ENCODE assay signal across 1 cellular context in the genomic region with DNA sequence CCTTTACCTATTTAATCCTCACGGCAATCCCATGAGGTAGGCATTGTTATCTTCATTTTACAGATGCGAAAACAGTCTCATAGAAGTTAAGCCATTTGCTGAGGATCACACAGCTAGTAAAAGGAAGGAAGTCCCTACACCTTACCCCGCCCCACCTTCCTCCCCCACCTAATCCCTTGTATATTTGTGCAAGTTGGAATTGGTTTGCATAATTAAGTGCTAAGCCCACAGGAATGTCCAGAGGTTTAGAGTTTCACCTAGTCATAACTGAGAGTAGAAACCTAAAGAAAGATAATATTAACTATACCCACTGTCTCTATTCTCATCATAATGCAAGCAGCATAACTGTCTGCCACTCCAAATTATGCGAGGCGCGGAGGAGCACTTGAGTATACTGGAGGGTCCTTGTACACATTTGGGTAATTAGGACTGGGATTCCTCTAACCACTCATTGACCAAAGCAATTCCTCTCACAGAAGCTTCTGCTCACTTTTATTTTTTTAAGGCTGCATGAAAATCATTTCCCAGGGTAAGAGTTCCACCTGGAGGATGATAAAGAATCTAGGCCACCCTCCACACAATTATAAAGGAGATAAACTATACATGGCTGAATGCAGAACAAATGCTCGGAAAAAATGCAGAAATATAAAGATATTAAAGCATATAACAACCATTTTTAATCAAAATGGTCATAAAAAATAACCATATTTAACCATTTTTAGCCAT.
TF ChIP-seq lines count a peak whose summit lies in the region.

No MANE protein-coding gene starts in this region.

TF ChIP-seq in SK-N-SH, 30 proteins besides CTCF, POLR2A, EP300 and RAD21 (continued from another document):
- no peak for TF ChIP-seq GATA2 (CRISPR knock-in tag; IDR thresholded peaks at IDR 0.05)
- TF ChIP-seq RCOR1 (IDR thresholded peaks at IDR 0.05; ENCODE audit: low read length) = no peak
- TF ChIP-seq ELF1 (IDR thresholded peaks at IDR 0.05) = no peak
- no peak for TF ChIP-seq EZH2phosphoT487 (IDR thresholded peaks at IDR 0.05; ENCODE audit: borderline replicate concordance, low read depth)
- no peak for TF ChIP-seq SMC3 (IDR thresholded peaks at IDR 0.05; ENCODE audit: low read depth, low read length)
- TF ChIP-seq, protein P1, sequence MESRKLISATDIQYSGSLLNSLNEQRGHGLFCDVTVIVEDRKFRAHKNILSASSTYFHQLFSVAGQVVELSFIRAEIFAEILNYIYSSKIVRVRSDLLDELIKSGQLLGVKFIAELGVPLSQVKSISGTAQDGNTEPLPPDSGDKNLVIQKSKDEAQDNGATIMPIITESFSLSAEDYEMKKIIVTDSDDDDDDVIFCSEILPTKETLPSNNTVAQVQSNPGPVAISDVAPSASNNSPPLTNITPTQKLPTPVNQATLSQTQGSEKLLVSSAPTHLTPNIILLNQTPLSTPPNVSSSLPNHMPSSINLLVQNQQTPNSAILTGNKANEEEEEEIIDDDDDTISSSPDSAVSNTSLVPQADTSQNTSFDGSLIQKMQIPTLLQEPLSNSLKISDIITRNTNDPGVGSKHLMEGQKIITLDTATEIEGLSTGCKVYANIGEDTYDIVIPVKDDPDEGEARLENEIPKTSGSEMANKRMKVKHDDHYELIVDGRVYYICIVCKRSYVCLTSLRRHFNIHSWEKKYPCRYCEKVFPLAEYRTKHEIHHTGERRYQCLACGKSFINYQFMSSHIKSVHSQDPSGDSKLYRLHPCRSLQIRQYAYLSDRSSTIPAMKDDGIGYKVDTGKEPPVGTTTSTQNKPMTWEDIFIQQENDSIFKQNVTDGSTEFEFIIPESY (IDR thresholded peaks at IDR 0.05; ENCODE audit: borderline replicate concordance, low read depth) = no peak
- no peak for TF ChIP-seq TAF1 (IDR thresholded peaks at IDR 0.05; ENCODE audit: borderline replicate concordance, low read depth, low read length)
- TF ChIP-seq FOSL2 (IDR thresholded peaks at IDR 0.05; ENCODE audit: borderline replicate concordance, low read depth) = no peak
- TF ChIP-seq CHD2 (IDR thresholded peaks at IDR 0.05; ENCODE audit: low read length, partially characterized antibody) = no peak
TF ChIP-seq in SK-N-SH: peak in this region for 0.
